1 cellular context compared by ENCODE assay signal in genomic region chr1:227734858-227735780, GRCh38.
TF ChIP-seq lines count a peak whose summit lies in the region.

JMJD4 (minus strand) TSS chr1:227735302; CDS start chr1:227735273, 29 bp downstream.
SNAP47 (plus strand) TSS chr1:227735435; CDS start chr1:227747737, 12,302 bp downstream.

TF ChIP-seq in IMR-90, 13 proteins besides CTCF, POLR2A, EP300 and RAD21 (continued from another document):
- TF ChIP-seq ELK1 (IDR thresholded peaks at IDR 0.05; ENCODE audit: borderline replicate concordance, low read depth, low read length): no peak
